In genomic region chr2:170340693-170341068, GRCh38 we compare ENCODE assay signal across 24 cellular contexts.
A peak's percentile ranks its signal among the peaks of the same experiment; 100 is the strongest.
DNase-seq lines count a peak whose midpoint lies in the region; ATAC-seq, FAIRE-seq and TF ChIP-seq lines count a peak whose summit lies in the region.
"Had no signal": no experiment of that assay in that cellular context is flagged by ENCODE, and none has a peak within 500 bp of the region (broad histone marks: within the 10 kb centered on the region; RNA-seq: fewer than 3 reads in every experiment).

No MANE protein-coding gene starts in this region.

- no peak for DNase-seq in activated T-cell treated with anti-CD3 and anti-CD28 coated beads, Interleukin-2, amount 50 U/mL, for 4 hours
- DNase-seq in activated T-cell treated with anti-CD3 and anti-CD28 coated beads for 4 hours (no peak), MM.1S (peak; percentile 23), kidney (no peak)
- DNase-seq in stimulated activated naive CD8-positive, alpha-beta T cell treated with anti-CD3 and anti-CD28 coated beads, Interleukin-15, Interleukin-2, amounts not matched to agents 100 U/mL and 50 U/mL, for 24 hours = no peak
- DNase-seq: activated B cell treated with CpG ODN at 0.5 μM for 24 hours; activated naive CD4-positive, alpha-beta T cell treated with anti-CD3 and anti-CD28 coated beads for 36 hours; DMS53; H7; left colon; NCI-H187; NCI-H345; SHP77; stimulated activated CD4-positive, alpha-beta T cell treated with anti-CD3 and anti-CD28 coated beads, Interleukin-12 subunit alpha, Interleukin-12 subunit beta, amount 100 ng/mL, for 4 hours; stimulated activated naive CD4-positive, alpha-beta T cell treated with Interleukin-2 at 50 U/mL for 16 hours; upper lobe of left lung had no signal

- no peak overlapping the region for H3K4me2 ChIP-seq in MM.1S (ENCODE audit: low read depth, low read length)

- TF ChIP-seq CTCF in MM.1S (IDR thresholded peaks at IDR 0.05; ENCODE audit: low read length) = no peak
- TF ChIP-seq CTCF in kidney (IDR thresholded peaks at IDR 0.05; ENCODE audit: borderline replicate concordance, extremely low read depth, insufficient read depth) = no peak

- no peaks in the 10 kb centered on the region for H3K4me1 Mint-ChIP-seq in activated T-cell treated with anti-CD3 and anti-CD28 coated beads, Interleukin-2, amount 50 U/mL, for 4 hours (ENCODE audit: low read depth)
- H3K4me1 Mint-ChIP-seq: activated B cell treated with CpG ODN at 0.5 μM for 24 hours had no signal

- no peaks in the 10 kb centered on the region for H3K9me3 Mint-ChIP-seq in activated T-cell treated with anti-CD3 and anti-CD28 coated beads, Interleukin-2, amount 50 U/mL, for 4 hours
- H3K9me3 Mint-ChIP-seq: activated B cell treated with CpG ODN at 0.5 μM for 24 hours; activated naive CD4-positive, alpha-beta T cell treated with anti-CD3 and anti-CD28 coated beads for 36 hours; dendritic cell treated with granulocyte-macrophage colony-stimulating factor and Interleukin-4, amounts not matched to agents 40 ng/mL and 50 ng/mL, for 4 days had no signal

- H3K4me3 ChIP-seq in MM.1S (ENCODE audit: low read length) (no peak overlapping the region), kidney (ENCODE audit: low read length in 2 of 2) (no peak overlapping the region)
- H3K4me3 ChIP-seq: upper lobe of left lung had no signal

- H3K4me3 Mint-ChIP-seq in activated T-cell treated with anti-CD3 and anti-CD28 coated beads, Interleukin-2, amount 50 U/mL, for 4 hours = no peak overlapping the region
- H3K4me3 Mint-ChIP-seq: activated B cell treated with CpG ODN at 0.5 μM for 24 hours; activated naive CD4-positive, alpha-beta T cell treated with anti-CD3 and anti-CD28 coated beads for 36 hours; dendritic cell treated with granulocyte-macrophage colony-stimulating factor and Interleukin-4, amounts not matched to agents 40 ng/mL and 50 ng/mL, for 4 days had no signal

- ATAC-seq in activated T-cell treated with anti-CD3 and anti-CD28 coated beads, Interleukin-2, amount 50 U/mL, for 4 hours = peak; percentile 32 to 40
- ATAC-seq in GM21515 (IDR thresholded peaks at IDR 0.05; ENCODE audit: unreplicated experiment) = peak; percentile 52
- ATAC-seq in stimulated activated naive CD8-positive, alpha-beta T cell treated with anti-CD3 and anti-CD28 coated beads, Interleukin-15, Interleukin-2, amounts not matched to agents 100 U/mL and 50 U/mL, for 24 hours = peak; percentile 86
- ATAC-seq in GM21526 (IDR thresholded peaks at IDR 0.05; ENCODE audit: low FRiP score, unreplicated experiment) = no peak
- no peak for ATAC-seq in HG03108 (IDR thresholded peaks at IDR 0.05; ENCODE audit: unreplicated experiment)
- ATAC-seq: left colon had no signal

- intact Hi-C loops in kidney (cut with DNase I) = no loop called here

- FAIRE-seq in kidney (lab: Jason Lieb, UNC) = no peak
- FAIRE-seq: frontal cortex had no signal

- no peak overlapping the region for H3K9ac ChIP-seq in MM.1S (ENCODE audit: low read length)
- H3K9ac ChIP-seq in kidney (ENCODE audit: low read length in 2 of 2) = no peak overlapping the region

- no peaks in the 10 kb centered on the region for H4K20me1 ChIP-seq in MM.1S (ENCODE audit: insufficient read depth, low read length)

- no peaks in the 10 kb centered on the region for H3K36me3 Mint-ChIP-seq in activated T-cell treated with anti-CD3 and anti-CD28 coated beads, Interleukin-2, amount 50 U/mL, for 4 hours (ENCODE audit: insufficient read depth)

- H2AFZ ChIP-seq in MM.1S (ENCODE audit: low read length) = no peak overlapping the region

- H3K27ac ChIP-seq in MM.1S (ENCODE audit: low read length) (no peak overlapping the region), kidney (ENCODE audit: low read depth in 2 of 2, low read length in 2 of 2) (no peak overlapping the region)
- H3K27ac ChIP-seq: C4-2B, epithelial cell of prostate, neutrophil, upper lobe of left lung had no signal

- no peaks in the 10 kb centered on the region for H3K79me2 ChIP-seq in MM.1S (ENCODE audit: low read length)

- 0 out of 2 replicates have a peak, but pooled peaks cover 10% of the 10 kb centered on the region for H3K27me3 ChIP-seq in MM.1S (replicated peaks; ENCODE audit: insufficient read depth, low read length)
- H3K27me3 ChIP-seq: neutrophil, upper lobe of left lung had no signal

- peaks cover 16% of the 10 kb centered on the region; the same call in 1 of the 2 replicates for H3K4me1 ChIP-seq in MM.1S (ENCODE audit: low read length)
- no peaks in the 10 kb centered on the region for H3K4me1 ChIP-seq in kidney (ENCODE audit: control insufficient read depth in 1 of 2, insufficient read depth in 1 of 2, low read depth in 1 of 2, low read length in 2 of 2)
- H3K4me1 ChIP-seq: upper lobe of left lung had no signal

- H3K9me2 ChIP-seq in MM.1S (replicated peaks; ENCODE audit: insufficient read depth, low read length) = no peaks in the 10 kb centered on the region

- H3K27me3 Mint-ChIP-seq in activated T-cell treated with anti-CD3 and anti-CD28 coated beads, Interleukin-2, amount 50 U/mL, for 4 hours (ENCODE audit: low read depth) = peaks cover 2% of the 10 kb centered on the region
- H3K27me3 Mint-ChIP-seq: activated B cell treated with CpG ODN at 0.5 μM for 24 hours had no signal

- no peaks in the 10 kb centered on the region for H3F3A ChIP-seq in MM.1S (ENCODE audit: insufficient read depth, low read length)

- no peaks in the 10 kb centered on the region for H3K36me3 ChIP-seq in MM.1S (replicated peaks; ENCODE audit: insufficient read depth, low read length)
- H3K36me3 ChIP-seq in kidney (ENCODE audit: control insufficient read depth in 1 of 2, insufficient read depth in 2 of 2, low read length in 2 of 2) = no peaks in the 10 kb centered on the region
- H3K36me3 ChIP-seq: neutrophil, upper lobe of left lung had no signal

- no peaks in the 10 kb centered on the region for H3K9me3 ChIP-seq in MM.1S (replicated peaks; ENCODE audit: insufficient read depth, low read length)
- H3K9me3 ChIP-seq in kidney (ENCODE audit: control insufficient read depth in 1 of 2, low read length in 2 of 2) = no peaks in the 10 kb centered on the region
- H3K9me3 ChIP-seq: neutrophil, upper lobe of left lung had no signal

Comparison
In these comparisons a context has a peak if more than half of its experiments do, and no peak if none do; other contexts are left out.
1. ATAC-seq: peak in activated T-cell treated with anti-CD3 and anti-CD28 coated beads, Interleukin-2, amount 50 U/mL, for 4 hours (2 of 2), GM21515 (single experiment) and stimulated activated naive CD8-positive, alpha-beta T cell treated with anti-CD3 and anti-CD28 coated beads, Interleukin-15, Interleukin-2, amounts not matched to agents 100 U/mL and 50 U/mL, for 24 hours (single experiment); none in GM21526 (single experiment) and HG03108 (single experiment).